In genomic region chr1:181440510-181440909, GRCh38 we compare ENCODE assay signal across 38 cellular contexts. TPM values are rescaled to one million over a fixed set of nuclear protein-coding genes. Genes with fewer than 3 reads are reported as not detected.
"Had no signal": no experiment of that assay in that cellular context is flagged by ENCODE, and none has a peak within 500 bp of the region (broad histone marks: within the 10 kb centered on the region; RNA-seq: fewer than 3 reads in every experiment).

No MANE protein-coding gene starts in this region.

- FAIRE-seq: astrocyte, TTC549 had no signal

- H3K4me1 ChIP-seq: adrenal gland, breast epithelium had no signal

- H3K27me3 ChIP-seq: adrenal gland, body of pancreas, brain microvascular endothelial cell, breast epithelium had no signal

- DNase-seq: activated B cell treated with CpG ODN at 0.5 μM for 24 hours; activated CD4-positive, alpha-beta memory T cell treated with anti-CD3 and anti-CD28 coated beads for 36 hours; activated CD4-positive, alpha-beta T cell treated with anti-CD3 and anti-CD28 coated beads for 4 hours; activated CD4-positive, alpha-beta T cell treated with anti-CD3 and anti-CD28 coated beads, Interleukin-2, amount 10 ng/mL, durations not matched to agents 24 days and 14 days; activated CD4-positive, alpha-beta T cell treated with anti-CD3 and anti-CD28 coated beads, Interleukin-2, amount 50 U/mL, for 1 hour; activated CD4-positive, alpha-beta T cell treated with anti-CD3 and anti-CD28 coated beads, Interleukin-2, amount 50 U/mL, for 4 hours; activated CD4-positive, CD25-positive, alpha-beta regulatory T cell treated with anti-CD3 and anti-CD28 coated beads, Interleukin-2, amount 50 U/mL, for 72 hours; activated CD8-positive, alpha-beta memory T cell treated with anti-CD3 and anti-CD28 coated beads, Interleukin-2, amount 50 U/mL, for 4 hours; activated CD8-positive, alpha-beta T cell treated with anti-CD3 and anti-CD28 coated beads for 36 hours; activated effector memory CD4-positive, alpha-beta T cell treated with anti-CD3 and anti-CD28 coated beads, Interleukin-2, amount 50 U/mL, for 16 hours; activated gamma-delta T cell treated with Interleukin-2 at 50 U/mL for 16 hours; activated naive CD4-positive, alpha-beta T cell; activated naive CD4-positive, alpha-beta T cell treated with anti-CD3 and anti-CD28 coated beads for 36 hours; activated naive CD4-positive, alpha-beta T cell treated with anti-CD3 and anti-CD28 coated beads, Interleukin-2, amount 50 U/mL, for 16 hours; activated naive CD8-positive, alpha-beta T cell treated with anti-CD3 and anti-CD28 coated beads for 36 hours; activated T-cell treated with anti-CD3 and anti-CD28 coated beads for 4 hours; activated T-cell treated with anti-CD3 and anti-CD28 coated beads, Interleukin-2, amount 50 U/mL, for 1 hour; activated T-cell treated with anti-CD3 and anti-CD28 coated beads, Interleukin-2, amount 50 U/mL, for 4 hours; activated T-cell treated with anti-CD3 and anti-CD28 coated beads, Interleukin-2, amount 50 U/mL, for 72 hours; adrenal gland; amniotic stem cell; aorta; body of pancreas; brain microvascular endothelial cell; central memory CD4-positive, alpha-beta T cell; T-helper 1 cell; T-helper 2 cell; T-helper 9 cell had no signal

- H3K4me3 ChIP-seq: adrenal gland, body of pancreas, breast epithelium had no signal

- H3K9me3 Mint-ChIP-seq: activated B cell treated with CpG ODN at 0.5 μM for 24 hours; activated CD4-positive, alpha-beta memory T cell treated with anti-CD3 and anti-CD28 coated beads for 36 hours; activated CD4-positive, alpha-beta T cell treated with anti-CD3 and anti-CD28 coated beads, Interleukin-2, amount 10 ng/mL, durations not matched to agents 24 days and 14 days; activated CD8-positive, alpha-beta T cell treated with anti-CD3 and anti-CD28 coated beads for 36 hours; activated naive CD4-positive, alpha-beta T cell treated with anti-CD3 and anti-CD28 coated beads for 36 hours; activated naive CD4-positive, alpha-beta T cell treated with anti-CD3 and anti-CD28 coated beads, Interleukin-2, amount 50 U/mL, for 72 hours; activated naive CD8-positive, alpha-beta T cell treated with anti-CD3 and anti-CD28 coated beads for 36 hours; activated T-cell treated with anti-CD3 and anti-CD28 coated beads, Interleukin-2, amount 50 U/mL, for 4 hours; activated T-cell treated with anti-CD3 and anti-CD28 coated beads, Interleukin-2, amount 50 U/mL, for 72 hours; activated T-helper 1 cell treated with anti-CD3 and anti-CD28 coated beads, Interleukin-12 subunit alpha, Interleukin-12 subunit beta, Interleukin-2, Interleukin-4 antibody, amounts not matched to agents 30 ng/mL and 10 ng/mL and 1 ng/mL, durations not matched to agents 14 hours and 24 hours and 36 hours; activated T-helper 17 cell treated with anti-CD3 and anti-CD28 coated beads, Interleukin-2, amount 50 U/mL, for 72 hours; T-helper 1 cell treated with Interleukin-12 subunit alpha and Interleukin-12 subunit beta and Interleukin-4 antibody, amounts not matched to agents 30 μg/mL and 1 μg/mL, for 36 hours; T-helper 2 cell treated with Interferon-gamma antibody and Interleukin-4, amounts not matched to agents 5 μg/mL and 100 μg/mL, for 36 hours had no signal

- H3K9me3 ChIP-seq: adrenal gland, body of pancreas, breast epithelium had no signal

- H3K36me3 Mint-ChIP-seq: activated CD4-positive, alpha-beta memory T cell treated with anti-CD3 and anti-CD28 coated beads for 36 hours; activated naive CD4-positive, alpha-beta T cell treated with anti-CD3 and anti-CD28 coated beads, Interleukin-2, amount 50 U/mL, for 72 hours; activated naive CD8-positive, alpha-beta T cell treated with anti-CD3 and anti-CD28 coated beads for 36 hours had no signal

- H3K36me3 ChIP-seq: adrenal gland, brain microvascular endothelial cell, breast epithelium had no signal

- H3K4me3 Mint-ChIP-seq: activated B cell treated with CpG ODN at 0.5 μM for 24 hours; activated CD4-positive, alpha-beta memory T cell treated with anti-CD3 and anti-CD28 coated beads for 36 hours; activated CD4-positive, alpha-beta T cell treated with anti-CD3 and anti-CD28 coated beads, Interleukin-2, amount 10 ng/mL, durations not matched to agents 24 days and 14 days; activated CD8-positive, alpha-beta T cell treated with anti-CD3 and anti-CD28 coated beads for 36 hours; activated naive CD4-positive, alpha-beta T cell treated with anti-CD3 and anti-CD28 coated beads for 36 hours; activated naive CD8-positive, alpha-beta T cell treated with anti-CD3 and anti-CD28 coated beads for 36 hours; activated T-cell treated with anti-CD3 and anti-CD28 coated beads, Interleukin-2, amount 50 U/mL, for 4 hours; activated T-cell treated with anti-CD3 and anti-CD28 coated beads, Interleukin-2, amount 50 U/mL, for 72 hours; activated T-helper 1 cell treated with anti-CD3 and anti-CD28 coated beads, Interleukin-12 subunit alpha, Interleukin-12 subunit beta, Interleukin-2, Interleukin-4 antibody, amounts not matched to agents 30 ng/mL and 10 ng/mL and 1 ng/mL, durations not matched to agents 14 hours and 24 hours and 36 hours; activated T-helper 17 cell treated with anti-CD3 and anti-CD28 coated beads, Interleukin-2, amount 50 U/mL, for 72 hours; T-helper 1 cell treated with Interleukin-12 subunit alpha and Interleukin-12 subunit beta and Interleukin-4 antibody, amounts not matched to agents 30 μg/mL and 1 μg/mL, for 36 hours; T-helper 2 cell treated with Interferon-gamma antibody and Interleukin-4, amounts not matched to agents 5 μg/mL and 100 μg/mL, for 36 hours had no signal

- H3K4me1 Mint-ChIP-seq: activated B cell treated with CpG ODN at 0.5 μM for 24 hours; activated CD4-positive, alpha-beta T cell treated with anti-CD3 and anti-CD28 coated beads, Interleukin-2, amount 10 ng/mL, durations not matched to agents 24 days and 14 days; activated naive CD8-positive, alpha-beta T cell treated with anti-CD3 and anti-CD28 coated beads for 36 hours; activated T-helper 17 cell treated with anti-CD3 and anti-CD28 coated beads, Interleukin-2, amount 50 U/mL, for 72 hours had no signal

- H3K27ac ChIP-seq: adrenal gland, body of pancreas, brain microvascular endothelial cell, breast epithelium, VCaP had no signal

- ATAC-seq: activated CD8-positive, alpha-beta T cell treated with anti-CD3 and anti-CD28 coated beads for 36 hours; activated naive CD4-positive, alpha-beta T cell treated with anti-CD3 and anti-CD28 coated beads, Interleukin-2, amount 50 U/mL, for 72 hours; activated T-cell treated with anti-CD3 and anti-CD28 coated beads, Interleukin-2, amount 50 U/mL, for 4 hours; activated T-cell treated with anti-CD3 and anti-CD28 coated beads, Interleukin-2, amount 50 U/mL, for 72 hours; activated T-helper 17 cell treated with anti-CD3 and anti-CD28 coated beads, Interleukin-2, amount 50 U/mL, for 72 hours; body of pancreas had no signal

- H3K27ac Mint-ChIP-seq: activated B cell treated with CpG ODN at 0.5 μM for 24 hours; activated CD4-positive, alpha-beta memory T cell treated with anti-CD3 and anti-CD28 coated beads for 36 hours; activated CD4-positive, alpha-beta T cell treated with anti-CD3 and anti-CD28 coated beads, Interleukin-2, amount 10 ng/mL, durations not matched to agents 24 days and 14 days; activated CD8-positive, alpha-beta T cell treated with anti-CD3 and anti-CD28 coated beads for 36 hours; activated naive CD4-positive, alpha-beta T cell treated with anti-CD3 and anti-CD28 coated beads for 36 hours; activated naive CD4-positive, alpha-beta T cell treated with anti-CD3 and anti-CD28 coated beads, Interleukin-2, amount 50 U/mL, for 72 hours; activated naive CD8-positive, alpha-beta T cell treated with anti-CD3 and anti-CD28 coated beads for 36 hours; activated T-cell treated with anti-CD3 and anti-CD28 coated beads, Interleukin-2, amount 50 U/mL, for 72 hours; activated T-helper 1 cell treated with anti-CD3 and anti-CD28 coated beads, Interleukin-12 subunit alpha, Interleukin-12 subunit beta, Interleukin-2, Interleukin-4 antibody, amounts not matched to agents 30 ng/mL and 10 ng/mL and 1 ng/mL, durations not matched to agents 14 hours and 24 hours and 36 hours; activated T-helper 17 cell treated with anti-CD3 and anti-CD28 coated beads, Interleukin-2, amount 50 U/mL, for 72 hours; T-helper 1 cell treated with Interleukin-12 subunit alpha and Interleukin-12 subunit beta and Interleukin-4 antibody, amounts not matched to agents 30 μg/mL and 1 μg/mL, for 36 hours; T-helper 2 cell treated with Interferon-gamma antibody and Interleukin-4, amounts not matched to agents 5 μg/mL and 100 μg/mL, for 36 hours had no signal

RNA-seq across cellular contexts. Expression of gene CACNA1E, which starts 42.8 kb away (rescaled TPM):
- total RNA-seq: activated CD4-positive, alpha-beta memory T cell treated with anti-CD3 and anti-CD28 coated beads for 36 hours; activated CD4-positive, alpha-beta T cell treated with anti-CD3 and anti-CD28 coated beads, Interleukin-2, amount 10 ng/mL, durations not matched to agents 24 days and 14 days; activated CD8-positive, alpha-beta memory T cell treated with anti-CD3 and anti-CD28 coated beads for 36 hours; activated CD8-positive, alpha-beta T cell treated with anti-CD3 and anti-CD28 coated beads for 36 hours; activated naive CD4-positive, alpha-beta T cell treated with anti-CD3 and anti-CD28 coated beads for 36 hours; activated T-helper 1 cell treated with anti-CD3 and anti-CD28 coated beads, Interleukin-12 subunit alpha, Interleukin-12 subunit beta, Interleukin-2, Interleukin-4 antibody, amounts not matched to agents 30 ng/mL and 10 ng/mL and 1 ng/mL, durations not matched to agents 14 hours and 24 hours and 36 hours had no signal
- polyA plus RNA-seq: aorta had no signal
